3 cellular contexts compared by ENCODE assay signal in genomic region chr11:21278840-21279239, GRCh38.
TF ChIP-seq lines count a peak whose summit lies in the region.

No MANE protein-coding gene starts in this region.

TF ChIP-seq in HepG2, 621 proteins besides CTCF, POLR2A, EP300 and RAD21 (continues in another document):
- TF ChIP-seq MAFF (IDR thresholded peaks at IDR 0.05; ENCODE audit: low read depth, low read length): peak; percentile 45; the same call in 1 of the 2 replicates
- no peak for TF ChIP-seq ZNF615 (CRISPR knock-in tag; IDR thresholded peaks at IDR 0.05; ENCODE audit: borderline replicate concordance)
- TF ChIP-seq ZNF20 (CRISPR knock-in tag; IDR thresholded peaks at IDR 0.05): no peak
- TF ChIP-seq MAFK (conservative IDR thresholded peaks at IDR 0.05 in 1 of 2, IDR thresholded peaks at IDR 0.05 in 1 of 2; ENCODE audit: low read length in 2 of 2): peak; percentile 47 to 60; a peak in 2 of 4 replicates
- TF ChIP-seq MTA3 (CRISPR knock-in tag; IDR thresholded peaks at IDR 0.05): no peak
- no peak for TF ChIP-seq ZNF841 (CRISPR knock-in tag; IDR thresholded peaks at IDR 0.05; ENCODE audit: borderline replicate concordance)
- TF ChIP-seq SIN3A (IDR thresholded peaks at IDR 0.05; ENCODE audit: borderline replicate concordance, low read depth, low read length): no peak
- TF ChIP-seq SIX4 (CRISPR knock-in tag; IDR thresholded peaks at IDR 0.05): no peak
- TF ChIP-seq, protein P1, sequence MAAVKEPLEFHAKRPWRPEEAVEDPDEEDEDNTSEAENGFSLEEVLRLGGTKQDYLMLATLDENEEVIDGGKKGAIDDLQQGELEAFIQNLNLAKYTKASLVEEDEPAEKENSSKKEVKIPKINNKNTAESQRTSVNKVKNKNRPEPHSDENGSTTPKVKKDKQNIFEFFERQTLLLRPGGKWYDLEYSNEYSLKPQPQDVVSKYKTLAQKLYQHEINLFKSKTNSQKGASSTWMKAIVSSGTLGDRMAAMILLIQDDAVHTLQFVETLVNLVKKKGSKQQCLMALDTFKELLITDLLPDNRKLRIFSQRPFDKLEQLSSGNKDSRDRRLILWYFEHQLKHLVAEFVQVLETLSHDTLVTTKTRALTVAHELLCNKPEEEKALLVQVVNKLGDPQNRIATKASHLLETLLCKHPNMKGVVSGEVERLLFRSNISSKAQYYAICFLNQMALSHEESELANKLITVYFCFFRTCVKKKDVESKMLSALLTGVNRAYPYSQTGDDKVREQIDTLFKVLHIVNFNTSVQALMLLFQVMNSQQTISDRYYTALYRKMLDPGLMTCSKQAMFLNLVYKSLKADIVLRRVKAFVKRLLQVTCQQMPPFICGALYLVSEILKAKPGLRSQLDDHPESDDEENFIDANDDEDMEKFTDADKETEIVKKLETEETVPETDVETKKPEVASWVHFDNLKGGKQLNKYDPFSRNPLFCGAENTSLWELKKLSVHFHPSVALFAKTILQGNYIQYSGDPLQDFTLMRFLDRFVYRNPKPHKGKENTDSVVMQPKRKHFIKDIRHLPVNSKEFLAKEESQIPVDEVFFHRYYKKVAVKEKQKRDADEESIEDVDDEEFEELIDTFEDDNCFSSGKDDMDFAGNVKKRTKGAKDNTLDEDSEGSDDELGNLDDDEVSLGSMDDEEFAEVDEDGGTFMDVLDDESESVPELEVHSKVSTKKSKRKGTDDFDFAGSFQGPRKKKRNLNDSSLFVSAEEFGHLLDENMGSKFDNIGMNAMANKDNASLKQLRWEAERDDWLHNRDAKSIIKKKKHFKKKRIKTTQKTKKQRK (IDR thresholded peaks at IDR 0.05; ENCODE audit: low read length): no peak

TF ChIP-seq in A549, 52 proteins besides CTCF, POLR2A, EP300 and RAD21:
- TF ChIP-seq ZNF302 (CRISPR knock-in tag; IDR thresholded peaks at IDR 0.05) (no peak), MAFK (IDR thresholded peaks at IDR 0.05; ENCODE audit: partially characterized antibody) (peak; percentile 53)

TF ChIP-seq in K562, 482 proteins besides CTCF, POLR2A, EP300 and RAD21:
- TF ChIP-seq NEUROD1 (IDR thresholded peaks at IDR 0.05; ENCODE audit: borderline replicate concordance, low read depth, low read length, partially characterized antibody) (no peak), ZNF316 (IDR thresholded peaks at IDR 0.05) (peak; percentile 47; the same call in 1 of the 2 replicates), MAFG (tag; conservative IDR thresholded peaks at IDR 0.05) (no peak)
